8 cellular contexts compared by ENCODE assay signal in the genomic region with DNA sequence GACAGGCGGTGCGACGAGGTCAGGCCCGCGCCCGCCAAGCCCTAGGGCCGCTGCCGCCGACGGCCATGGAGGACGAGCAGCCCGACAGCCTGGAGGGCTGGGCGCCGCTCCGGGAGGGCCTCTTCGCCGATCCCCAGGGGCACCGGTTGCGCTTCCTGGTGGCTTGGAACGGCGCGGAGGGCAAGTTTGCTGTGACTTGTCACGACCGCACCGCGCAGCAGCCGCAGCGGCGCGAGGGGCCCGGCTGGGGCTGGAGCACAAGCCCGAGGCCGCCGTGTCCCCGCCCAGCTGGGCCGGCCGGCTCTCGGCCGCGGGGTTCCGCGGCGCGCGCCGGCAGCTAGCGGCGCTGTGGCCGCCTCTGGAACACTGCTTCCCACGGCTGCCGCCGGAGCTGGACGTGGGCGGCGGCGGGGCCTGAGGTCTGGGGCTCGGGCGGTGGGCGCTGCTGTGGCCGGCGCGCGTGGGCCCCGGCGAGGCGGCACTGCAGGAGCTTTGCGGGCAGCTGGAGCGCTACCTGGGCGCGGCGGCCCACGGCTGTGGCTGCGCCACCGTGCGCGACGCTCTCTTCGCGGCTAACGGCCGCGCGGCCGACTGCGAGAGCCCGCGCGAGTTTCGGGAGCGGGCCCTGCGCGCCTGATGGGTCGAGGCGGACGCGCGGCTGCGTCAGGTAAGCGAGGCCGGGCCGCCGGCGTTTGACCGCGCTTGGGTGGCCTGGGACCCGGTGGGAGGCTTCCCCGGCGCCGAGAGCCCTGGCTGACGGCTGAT.
A peak's percentile ranks its signal among the peaks of the same experiment; 100 is the strongest.
DNase-seq lines count a peak whose midpoint lies in the region; ATAC-seq and TF ChIP-seq lines count a peak whose summit lies in the region.
"Not testable (repeated sequence)": the region's sequence is repeated elsewhere in the genome, so short reads cannot be mapped to it uniquely, and the experiment has no call there.

No MANE protein-coding gene starts in this region.

- H3K4me3 ChIP-seq in fibroblast of villous mesenchyme (ENCODE audit: low read depth, low read length): peak overlapping the region; percentile 61

- not testable (repeated sequence) for H3K9me3 Mint-ChIP-seq in activated naive CD8-positive, alpha-beta T cell treated with anti-CD3 and anti-CD28 coated beads, Interleukin-2, amount 10 ng/mL, durations not matched to agents 7 days and 5 days; stimulated activated memory B cell treated with anti-CD40 and anti-IgM and Interleukin-4, amounts not matched to agents 10 μg/mL and 1 μg/mL and 100 μg/mL, for 72 hours

- H3K27ac Mint-ChIP-seq in activated naive CD8-positive, alpha-beta T cell treated with anti-CD3 and anti-CD28 coated beads, Interleukin-2, amount 10 ng/mL, durations not matched to agents 7 days and 5 days: peak overlapping the region; percentile 58
- H3K27ac Mint-ChIP-seq in stimulated activated memory B cell treated with anti-CD40 and anti-IgM and Interleukin-4, amounts not matched to agents 10 μg/mL and 1 μg/mL and 100 μg/mL, for 72 hours: peak overlapping the region; percentile 82

- peak overlapping the region; percentile 90 for H3K4me3 Mint-ChIP-seq in activated naive CD8-positive, alpha-beta T cell treated with anti-CD3 and anti-CD28 coated beads, Interleukin-2, amount 10 ng/mL, durations not matched to agents 7 days and 5 days
- H3K4me3 Mint-ChIP-seq in stimulated activated memory B cell treated with anti-CD40 and anti-IgM and Interleukin-4, amounts not matched to agents 10 μg/mL and 1 μg/mL and 100 μg/mL, for 72 hours: peak overlapping the region; percentile 73

- DNase-seq in D341Med (ENCODE audit: low spot score) (peak; percentile 57), T-helper 1 cell (peak in 3 of 5 donors; percentile 8 to 15 (median 14)), fibroblast of villous mesenchyme (ENCODE audit: low read depth) (peak; percentile 48), myocyte (ENCODE audit: low read depth) (peak; percentile 34)
- peak; percentile 75 for DNase-seq in activated naive CD8-positive, alpha-beta T cell treated with anti-CD3 and anti-CD28 coated beads, Interleukin-2, amount 10 ng/mL, durations not matched to agents 7 days and 5 days

- not testable (repeated sequence) for H3K27me3 Mint-ChIP-seq in activated naive CD8-positive, alpha-beta T cell treated with anti-CD3 and anti-CD28 coated beads, Interleukin-2, amount 10 ng/mL, durations not matched to agents 7 days and 5 days; stimulated activated memory B cell treated with anti-CD40 and anti-IgM and Interleukin-4, amounts not matched to agents 10 μg/mL and 1 μg/mL and 100 μg/mL, for 72 hours

- not testable (repeated sequence) for H3K36me3 Mint-ChIP-seq in activated naive CD8-positive, alpha-beta T cell treated with anti-CD3 and anti-CD28 coated beads, Interleukin-2, amount 10 ng/mL, durations not matched to agents 7 days and 5 days; stimulated activated memory B cell treated with anti-CD40 and anti-IgM and Interleukin-4, amounts not matched to agents 10 μg/mL and 1 μg/mL and 100 μg/mL, for 72 hours

- not testable (repeated sequence) for H3K4me1 Mint-ChIP-seq in activated naive CD8-positive, alpha-beta T cell treated with anti-CD3 and anti-CD28 coated beads, Interleukin-2, amount 10 ng/mL, durations not matched to agents 7 days and 5 days; stimulated activated memory B cell treated with anti-CD40 and anti-IgM and Interleukin-4, amounts not matched to agents 10 μg/mL and 1 μg/mL and 100 μg/mL, for 72 hours

- TF ChIP-seq CTCF in fibroblast of villous mesenchyme (IDR thresholded peaks at IDR 0.05; ENCODE audit: insufficient read depth, low read depth, low read length): not testable (repeated sequence)

- ATAC-seq in GM21447 (IDR thresholded peaks at IDR 0.05; ENCODE audit: unreplicated experiment) (peak; percentile 71), HG03442 (IDR thresholded peaks at IDR 0.05; ENCODE audit: unreplicated experiment) (peak; percentile 76)
- peak; percentile 80 for ATAC-seq in activated naive CD8-positive, alpha-beta T cell treated with anti-CD3 and anti-CD28 coated beads, Interleukin-2, amount 10 ng/mL, durations not matched to agents 7 days and 5 days (ENCODE audit: low read depth)
- ATAC-seq in stimulated activated memory B cell treated with anti-CD40 and anti-IgM and Interleukin-4, amounts not matched to agents 10 μg/mL and 1 μg/mL and 100 μg/mL, for 72 hours: peak; percentile 91

- POLR2A ChIA-PET in activated naive CD8-positive, alpha-beta T cell treated with anti-CD3 and anti-CD28 coated beads, Interleukin-2, amount 10 ng/mL, durations not matched to agents 7 days and 5 days (lab: Charles Lee): interaction anchor here (0.7 kb wide), 1 partner anchor 173 kb away, joined by 3 read pairs; no protein-coding TSS in a partner anchor

Comparison
In these comparisons a context has a peak if more than half of its experiments do, and no peak if none do; other contexts are left out.
1. Peak in every context shown above with its lines: DNase-seq, ATAC-seq and H3K4me3 ChIP-seq.
2. DNase-seq: peak in every context shown above with its lines; median percentile 75 in activated naive CD8-positive, alpha-beta T cell treated with anti-CD3 and anti-CD28 coated beads, Interleukin-2, amount 10 ng/mL, durations not matched to agents 7 days and 5 days; 57 in D341Med; 48 in fibroblast of villous mesenchyme; 34 in myocyte; 14 in T-helper 1 cell.